8 cellular contexts compared by ENCODE assay signal in genomic region chr2:55047677-55048299, GRCh38. TPM values are rescaled to one million over a fixed set of nuclear protein-coding genes. Genes with fewer than 3 reads are reported as not detected.
DNase-seq lines count a peak whose midpoint lies in the region; ATAC-seq, FAIRE-seq and TF ChIP-seq lines count a peak whose summit lies in the region.

No MANE protein-coding gene starts in this region.

- intact Hi-C loops in A673 (cut with micrococcal nuclease; ENCODE audit: unreplicated experiment), result loop anchor here (5.0 to 10.0 kb wide), 2 partner anchors 117 to 145 kb away; no protein-coding TSS in a partner anchor
- intact Hi-C loops in sciatic nerve (cut with DNase I), result no loop called here

- H3K4me3 ChIP-seq in A673 (ENCODE audit: low read depth, low read length, poor library complexity, severe bottlenecking), result peak overlapping the region; percentile 95
- H3K4me3 ChIP-seq in mucosa of rectum (ENCODE audit: low read length in 2 of 2), result peak overlapping the region; percentile 49 to 97

- no peak for TF ChIP-seq CTCF in A673 (conservative IDR thresholded peaks at IDR 0.05; ENCODE audit: low read depth, low read length)

- H3K27me3 ChIP-seq in A673 (replicated peaks; ENCODE audit: insufficient read depth, low read depth, low read length, poor library complexity) (no peaks in the 10 kb centered on the region), mucosa of rectum (ENCODE audit: control insufficient read depth in 2 of 2, insufficient read depth in 2 of 2, low read length in 2 of 2) (no peaks in the 10 kb centered on the region)

- POLR2A ChIA-PET in A673 (lab: Charles Lee; ENCODE audit: low non-redundant PET), result no interaction called here

- H3K4me1 ChIP-seq in A673 (ENCODE audit: insufficient read depth, low read length, poor library complexity, severe bottlenecking) (peaks cover 38% of the 10 kb centered on the region), mucosa of rectum (ENCODE audit: control insufficient read depth in 2 of 2, insufficient read depth in 2 of 2, low read length in 2 of 2) (peaks cover 16 to 18% of the 10 kb centered on the region in 2 donors)

- FAIRE-seq in GM19239 (lab: Jason Lieb, UNC), result peak; percentile 26

- peak overlapping the region; percentile 93 for H3K27ac ChIP-seq in A673 (ENCODE audit: low read depth, low read length, poor library complexity, severe bottlenecking)
- H3K27ac ChIP-seq in mucosa of rectum (ENCODE audit: low read depth in 2 of 2, low read length in 2 of 2), result peak overlapping the region in 1 of 2 donors; percentile 60

- ATAC-seq in sciatic nerve, result no peak
- ATAC-seq in HG02884 (IDR thresholded peaks at IDR 0.05; ENCODE audit: unreplicated experiment), result no peak
- ATAC-seq in GM21423 (IDR thresholded peaks at IDR 0.05; ENCODE audit: unreplicated experiment), result no peak

- no peaks in the 10 kb centered on the region for H3K36me3 ChIP-seq in A673 (ENCODE audit: insufficient read depth, low read length, poor library complexity, severe bottlenecking)
- no peaks in the 10 kb centered on the region for H3K36me3 ChIP-seq in mucosa of rectum (ENCODE audit: control insufficient read depth in 2 of 2, insufficient read depth in 2 of 2, low read length in 2 of 2)

- H3K9ac ChIP-seq in mucosa of rectum (ENCODE audit: low read depth in 1 of 2, low read length in 2 of 2), result peak overlapping the region in 1 of 2 donors; percentile 71

- CTCF ChIA-PET in A673 (lab: Charles Lee), result interaction anchor here (1.1 kb wide), 1 partner anchor 148 kb away, joined by 3 read pairs; no protein-coding TSS in a partner anchor

- H3K9me3 ChIP-seq in A673 (ENCODE audit: low read depth, low read length, poor library complexity, severe bottlenecking), result no peaks in the 10 kb centered on the region
- no peaks in the 10 kb centered on the region for H3K9me3 ChIP-seq in mucosa of rectum (ENCODE audit: control insufficient read depth in 2 of 2, low read length in 2 of 2)

- DNase-seq in A673 (ENCODE audit: low spot score), result peak; percentile 36
- no peak for DNase-seq in GM19239 (ENCODE audit: insufficient read length, low spot score)
- DNase-seq in SHP77 (lab: John Stamatoyannopoulos, UW), result peak; percentile 20 to 38
- DNase-seq in dermis blood vessel endothelial cell, result peak; percentile 55
- DNase-seq in sciatic nerve (ENCODE audit: low spot score), result no peak

- BruUV-seq in A673 (replicated peaks; lab: Mats Ljungman, UMichigan), result no TSS peak

RNA-seq across cellular contexts. Expression of gene RTN4, which starts 2.5 kb away (rescaled TPM):
- total RNA-seq in A673 (2021) (244 and 275 TPM in 2 replicates), dermis blood vessel endothelial cell (118 and 312 TPM in 2 replicates), sciatic nerve (254 TPM)

Comparison
In these comparisons a context has a peak if more than half of its experiments do, and no peak if none do; other contexts are left out.
1. DNase-seq: peak in A673 (single experiment), SHP77 (2 of 2) and dermis blood vessel endothelial cell (single experiment); none in GM19239 (single experiment) and sciatic nerve (single experiment).